ENCODE assay signal across 9 cellular contexts in the genomic region with DNA sequence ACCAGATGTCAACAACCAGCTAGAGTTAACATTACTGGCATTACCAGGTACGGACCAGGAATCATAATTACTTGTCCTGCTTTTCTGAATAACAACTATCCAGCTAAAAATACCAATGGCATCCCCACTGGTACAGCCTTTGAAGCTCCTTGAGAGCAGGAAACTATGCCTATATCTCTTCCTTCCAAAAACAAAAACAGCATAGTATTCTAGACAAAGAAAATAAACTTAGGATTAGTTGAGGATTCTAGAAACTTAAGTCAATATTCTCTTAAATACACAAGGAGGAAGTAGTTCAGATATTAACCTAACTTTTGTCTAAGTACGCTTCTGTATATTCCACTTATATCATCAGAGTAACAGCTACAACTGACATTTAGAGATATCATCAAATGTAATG. TPM values are rescaled to one million over a fixed set of nuclear protein-coding genes. Genes with fewer than 3 reads are reported as not detected.
DNase-seq lines count a peak whose midpoint lies in the region; ATAC-seq and TF ChIP-seq lines count a peak whose summit lies in the region.
"Had no signal": no experiment of that assay in that cellular context is flagged by ENCODE, and none has a peak within 500 bp of the region (broad histone marks: within the 10 kb centered on the region; RNA-seq: fewer than 3 reads in every experiment).

No MANE protein-coding gene starts in this region.

- H3K27ac Mint-ChIP-seq in IgD-negative memory B cell (peak overlapping the region in 2 of 3 donors; percentile 21 to 50), brain (peak overlapping the region in 4 of 5 experiments; percentile 31 to 79 (median 56))

- H3K4me3 ChIP-seq in BLaER1 treated with 17β-estradiol and CSF1 and Interleukin-3, amounts not matched to agents 10 nM and 100 nM: peak overlapping the region; percentile 78 to 95 (median 90); a peak in 19 of 20 replicates

- no peaks in the 10 kb centered on the region; a peak in 2 of 22 replicates for H3K9me3 ChIP-seq in BLaER1 treated with 17β-estradiol and CSF1 and Interleukin-3, amounts not matched to agents 10 nM and 100 nM (replicated peaks in 1 of 11)

- H3K4me3 Mint-ChIP-seq in IgD-negative memory B cell (peak overlapping the region in 3 of 4 donors; percentile 59 to 87 (median 72)), brain (peak overlapping the region in 2 of 5 experiments; percentile 84 to 92)

- TF ChIP-seq CTCF in brain (conservative IDR thresholded peaks at IDR 0.05): no peak

- H3K27me3 ChIP-seq in BLaER1 treated with 17β-estradiol and CSF1 and Interleukin-3, amounts not matched to agents 10 nM and 100 nM: no peaks in the 10 kb centered on the region

- no peak for ATAC-seq in GM18861 (IDR thresholded peaks at IDR 0.05; ENCODE audit: unreplicated experiment)

- H3K36me3 Mint-ChIP-seq in IgD-negative memory B cell (peaks cover 5% of the 10 kb centered on the region), brain (peaks cover 51% of the 10 kb centered on the region)

- H3K27ac ChIP-seq in BLaER1 treated with 17β-estradiol and CSF1 and Interleukin-3, amounts not matched to agents 10 nM and 100 nM: no peak overlapping the region; a peak in 1 of 22 replicates

- H3K9me3 Mint-ChIP-seq in IgD-negative memory B cell: no peaks in the 10 kb centered on the region
- peaks cover 0 to 10% (median 3%) of the 10 kb centered on the region in 5 experiments for H3K9me3 Mint-ChIP-seq in brain

- peaks cover 27 to 46% (median 38%) of the 10 kb centered on the region in 10 experiments for H3K4me1 ChIP-seq in BLaER1 treated with 17β-estradiol and CSF1 and Interleukin-3, amounts not matched to agents 10 nM and 100 nM

- peak overlapping the region; percentile 83 to 96 (median 92) for H3K4me2 ChIP-seq in BLaER1 treated with 17β-estradiol and CSF1 and Interleukin-3, amounts not matched to agents 10 nM and 100 nM

- H3K27me3 Mint-ChIP-seq in IgD-negative memory B cell: no peaks in the 10 kb centered on the region
- peaks cover 4% of the 10 kb centered on the region for H3K27me3 Mint-ChIP-seq in brain

- H3K36me3 ChIP-seq in BLaER1 treated with 17β-estradiol and CSF1 and Interleukin-3, amounts not matched to agents 10 nM and 100 nM: peaks cover 38 to 70% (median 66%) of the 10 kb centered on the region in 11 experiments

- H3K9ac ChIP-seq in BLaER1 treated with 17β-estradiol and CSF1 and Interleukin-3, amounts not matched to agents 10 nM and 100 nM: peak overlapping the region in 9 of 11 experiments; percentile 3 to 100 (median 99); a peak in 14 of 22 replicates

- peaks cover 39 to 46% (median 43%) of the 10 kb centered on the region in 3 donors for H3K4me1 Mint-ChIP-seq in IgD-negative memory B cell
- H3K4me1 Mint-ChIP-seq in brain: peaks cover 59% of the 10 kb centered on the region

- DNase-seq in midbrain (lab: John Stamatoyannopoulos, UW) (peak; percentile 30), SKM-1 treated with dmso at 0.1 percent for 144 hours (lab: John Stamatoyannopoulos, UW; ENCODE audit: unreplicated experiment) (no peak), pons (ENCODE audit: low spot score) (no peak)
- DNase-seq in stimulated activated CD4-positive, alpha-beta T cell treated with anti-CD3 and anti-CD28 coated beads, Interleukin-1b, Interleukin-23, amount 100 ng/mL, for 48 hours: no peak
- DNase-seq: cortex of kidney had no signal

- H4K20me1 ChIP-seq in BLaER1 treated with 17β-estradiol and CSF1 and Interleukin-3, amounts not matched to agents 10 nM and 100 nM: peaks cover 70 to 85% (median 71%) of the 10 kb centered on the region in 11 experiments

RNA-seq across cellular contexts. Expression of a gene that starts 3.0 kb away (rescaled TPM):
- polyA plus RNA-seq in IgD-negative memory B cell: 48.2 TPM
- polyA plus RNA-seq in brain (ENCODE audit: insufficient read depth, low read depth, low replicate concordance): 58.2 TPM

RNA-seq across cellular contexts. Expression of a gene that starts 28.8 kb away (rescaled TPM):
- polyA plus RNA-seq in IgD-negative memory B cell (7.3 TPM), brain (ENCODE audit: insufficient read depth, low read depth, low replicate concordance) (8.7 TPM)
